In genomic region chr5:79416499-79416898, GRCh38 we compare ENCODE assay signal across 10 cellular contexts.
DNase-seq lines count a peak whose midpoint lies in the region; ATAC-seq and TF ChIP-seq lines count a peak whose summit lies in the region.
"Had no signal": no experiment of that assay in that cellular context is flagged by ENCODE, and none has a peak within 500 bp of the region (broad histone marks: within the 10 kb centered on the region; RNA-seq: fewer than 3 reads in every experiment).

No MANE protein-coding gene starts in this region.

- no peaks in the 10 kb centered on the region for H3K9me3 Mint-ChIP-seq in activated CD4-positive, alpha-beta T cell treated with anti-CD3 and anti-CD28 coated beads, Interleukin-2, amount 10 ng/mL, durations not matched to agents 24 days and 14 days
- no peaks in the 10 kb centered on the region for H3K9me3 Mint-ChIP-seq in stimulated activated memory B cell treated with anti-CD40 and anti-IgM and Interleukin-4, amounts not matched to agents 10 μg/mL and 1 μg/mL and 100 μg/mL, for 72 hours

- no peak for TF ChIP-seq CTCF in ascending aorta (IDR thresholded peaks at IDR 0.05)

- H3K27me3 ChIP-seq in ascending aorta = no peaks in the 10 kb centered on the region
- H3K27me3 ChIP-seq: cardiac muscle cell had no signal

- H3K27me3 Mint-ChIP-seq in activated CD4-positive, alpha-beta T cell treated with anti-CD3 and anti-CD28 coated beads, Interleukin-2, amount 10 ng/mL, durations not matched to agents 24 days and 14 days = no peaks in the 10 kb centered on the region
- no peaks in the 10 kb centered on the region for H3K27me3 Mint-ChIP-seq in stimulated activated memory B cell treated with anti-CD40 and anti-IgM and Interleukin-4, amounts not matched to agents 10 μg/mL and 1 μg/mL and 100 μg/mL, for 72 hours
- H3K27me3 Mint-ChIP-seq: progenitor cell of endocrine pancreas had no signal

- no peaks in the 10 kb centered on the region for H3K36me3 ChIP-seq in ascending aorta

- intact Hi-C loops in activated CD4-positive, alpha-beta T cell treated with anti-CD3 and anti-CD28 coated beads, Interleukin-2, amount 10 ng/mL, durations not matched to agents 24 days and 14 days (cut with micrococcal nuclease) = no loop called here
- intact Hi-C loops in ascending aorta (cut with DNase I) = no loop called here

- no peaks in the 10 kb centered on the region for H3K4me1 Mint-ChIP-seq in activated CD4-positive, alpha-beta T cell treated with anti-CD3 and anti-CD28 coated beads, Interleukin-2, amount 10 ng/mL, durations not matched to agents 24 days and 14 days
- H3K4me1 Mint-ChIP-seq in stimulated activated memory B cell treated with anti-CD40 and anti-IgM and Interleukin-4, amounts not matched to agents 10 μg/mL and 1 μg/mL and 100 μg/mL, for 72 hours = peaks cover 12% of the 10 kb centered on the region

- DNase-seq in activated CD4-positive, alpha-beta T cell treated with anti-CD3 and anti-CD28 coated beads, Interleukin-2, amount 10 ng/mL, durations not matched to agents 24 days and 14 days = no peak
- no peak for DNase-seq in activated CD4-positive, alpha-beta T cell treated with anti-CD3 and anti-CD28 coated beads, Interleukin-2, amount 50 U/mL, for 1 hour
- DNase-seq in SIG-M5 treated with dmso at 0.1 percent for 504 hours (lab: John Stamatoyannopoulos, UW; ENCODE audit: unreplicated experiment) (peak; percentile 96), ascending aorta (ENCODE audit: low spot score in 2 of 2) (no peak)
- no peak for DNase-seq in activated CD4-positive, alpha-beta T cell treated with anti-CD3 and anti-CD28 coated beads, Interleukin-2, amount 50 U/mL, for 48 hours

- H3K4me1 ChIP-seq in ascending aorta = no peaks in the 10 kb centered on the region

- H3K4me3 ChIP-seq in ascending aorta = no peak overlapping the region
- H3K4me3 ChIP-seq: cardiac muscle cell had no signal

- H3K4me3 Mint-ChIP-seq in activated CD4-positive, alpha-beta T cell treated with anti-CD3 and anti-CD28 coated beads, Interleukin-2, amount 10 ng/mL, durations not matched to agents 24 days and 14 days = peak overlapping the region; percentile 17
- no peak overlapping the region for H3K4me3 Mint-ChIP-seq in stimulated activated memory B cell treated with anti-CD40 and anti-IgM and Interleukin-4, amounts not matched to agents 10 μg/mL and 1 μg/mL and 100 μg/mL, for 72 hours

- no peak overlapping the region for H3K27ac Mint-ChIP-seq in activated CD4-positive, alpha-beta T cell treated with anti-CD3 and anti-CD28 coated beads, Interleukin-2, amount 10 ng/mL, durations not matched to agents 24 days and 14 days
- H3K27ac Mint-ChIP-seq in stimulated activated memory B cell treated with anti-CD40 and anti-IgM and Interleukin-4, amounts not matched to agents 10 μg/mL and 1 μg/mL and 100 μg/mL, for 72 hours = no peak overlapping the region

- no peaks in the 10 kb centered on the region for H3K9me3 ChIP-seq in ascending aorta

- peak; percentile 98 for ATAC-seq in HG02885 (IDR thresholded peaks at IDR 0.05; ENCODE audit: poor library complexity, unreplicated experiment)
- peak; percentile 90 for ATAC-seq in stimulated activated memory B cell treated with anti-CD40 and anti-IgM and Interleukin-4, amounts not matched to agents 10 μg/mL and 1 μg/mL and 100 μg/mL, for 72 hours
- ATAC-seq in GM21360 (IDR thresholded peaks at IDR 0.05; ENCODE audit: unreplicated experiment) = no peak

- H3K27ac ChIP-seq in ascending aorta = no peak overlapping the region
- H3K27ac ChIP-seq: cardiac muscle cell had no signal

- no peaks in the 10 kb centered on the region for H3K36me3 Mint-ChIP-seq in activated CD4-positive, alpha-beta T cell treated with anti-CD3 and anti-CD28 coated beads, Interleukin-2, amount 10 ng/mL, durations not matched to agents 24 days and 14 days (ENCODE audit: low read depth)
- no peaks in the 10 kb centered on the region for H3K36me3 Mint-ChIP-seq in stimulated activated memory B cell treated with anti-CD40 and anti-IgM and Interleukin-4, amounts not matched to agents 10 μg/mL and 1 μg/mL and 100 μg/mL, for 72 hours
